Comparison of ENCODE assay signal across 10 cellular contexts in genomic region chr6:149334201-149334600, GRCh38. TPM values are rescaled to one million over a fixed set of nuclear protein-coding genes. Genes with fewer than 3 reads are reported as not detected.
A peak's percentile ranks its signal among the peaks of the same experiment; 100 is the strongest.
DNase-seq lines count a peak whose midpoint lies in the region; ATAC-seq, FAIRE-seq and TF ChIP-seq lines count a peak whose summit lies in the region.
"Had no signal": no experiment of that assay in that cellular context is flagged by ENCODE, and none has a peak within 500 bp of the region (broad histone marks: within the 10 kb centered on the region; RNA-seq: fewer than 3 reads in every experiment).

No MANE protein-coding gene starts in this region.

- no peak for FAIRE-seq in kidney (lab: Jason Lieb, UNC)

- intact Hi-C loops in kidney (cut with DNase I): no loop called here

- no peak for TF ChIP-seq CTCF in kidney (IDR thresholded peaks at IDR 0.05; ENCODE audit: borderline replicate concordance, extremely low read depth, insufficient read depth)

- DNase-seq in A172 (ENCODE audit: low spot score) (peak; percentile 44), H4 (ENCODE audit: low spot score) (peak; percentile 4), amniotic epithelial cell (ENCODE audit: low read depth) (peak; percentile 79), kidney (no peak), UCSD-AML1 (lab: John Stamatoyannopoulos, UW; ENCODE audit: unreplicated experiment) (no peak), NCI-H1694 (lab: John Stamatoyannopoulos, UW) (no peak)
- no peak for DNase-seq in stimulated activated CD4-positive, alpha-beta T cell treated with anti-CD3 and anti-CD28 coated beads, Interleukin-2, amount 100 ng/mL, for 48 hours
- DNase-seq: NCI-H446, T1000 had no signal

- H3K36me3 ChIP-seq in kidney (ENCODE audit: control insufficient read depth in 1 of 2, insufficient read depth in 2 of 2, low read length in 2 of 2): no peaks in the 10 kb centered on the region

- peak overlapping the region; percentile 47 to 49 for H3K27ac ChIP-seq in kidney (ENCODE audit: low read depth in 2 of 2, low read length in 2 of 2)

- no peak overlapping the region for H3K9ac ChIP-seq in kidney (ENCODE audit: low read length in 2 of 2)

- ATAC-seq in HG03025 (IDR thresholded peaks at IDR 0.05; ENCODE audit: low FRiP score, unreplicated experiment): no peak

- no peak overlapping the region for H3K4me3 ChIP-seq in kidney (ENCODE audit: low read length in 2 of 2)

- H3K4me1 ChIP-seq in kidney (ENCODE audit: control insufficient read depth in 1 of 2, insufficient read depth in 1 of 2, low read depth in 1 of 2, low read length in 2 of 2): peaks cover 13 to 37% of the 10 kb centered on the region in 2 donors

- H3K9me3 ChIP-seq in kidney (ENCODE audit: control insufficient read depth in 1 of 2, low read length in 2 of 2): no peaks in the 10 kb centered on the region

RNA-seq across cellular contexts. Expression of gene TAB2, which starts 16.7 kb away (rescaled TPM):
- 20.9 and 26.6 TPM in 2 replicates for total RNA-seq in A172 (2014; rRNA removed; shearing (Covaris generic))
- total RNA-seq in H4 (2014; rRNA removed; shearing (Covaris generic)): 15.5 and 16.7 TPM in 2 replicates
- total RNA-seq in kidney: 50.1 TPM
- 23.2 TPM for polyA plus RNA-seq in kidney (ENCODE audit: insufficient read depth, low read depth, low replicate concordance)

Comparison
In these comparisons a context has a peak if more than half of its experiments do, and no peak if none do; other contexts are left out.
1. DNase-seq: peak in A172 (single experiment), H4 (single experiment) and amniotic epithelial cell (single experiment); none in kidney (single experiment), stimulated activated CD4-positive, alpha-beta T cell treated with anti-CD3 and anti-CD28 coated beads, Interleukin-2, amount 100 ng/mL, for 48 hours (0 of 2), UCSD-AML1 (single experiment) and NCI-H1694 (single experiment).